Comparison of ENCODE assay signal across 9 cellular contexts in genomic region chr1:76153856-76154212, GRCh38.
A peak's percentile ranks its signal among the peaks of the same experiment; 100 is the strongest.
DNase-seq lines count a peak whose midpoint lies in the region; ATAC-seq lines count a peak whose summit lies in the region.
"Had no signal": no experiment of that assay in that cellular context is flagged by ENCODE, and none has a peak within 500 bp of the region (broad histone marks: within the 10 kb centered on the region; RNA-seq: fewer than 3 reads in every experiment).

No MANE protein-coding gene starts in this region.

- no peaks in the 10 kb centered on the region for H3K9me3 ChIP-seq in skeletal muscle satellite cell (replicated peaks; ENCODE audit: low read length)
- no peaks in the 10 kb centered on the region for H3K9me3 ChIP-seq in SJCRH30 (replicated peaks)
- H3K9me3 ChIP-seq: vagina had no signal

- H3K27me3 ChIP-seq in skeletal muscle satellite cell (ENCODE audit: control insufficient read depth, insufficient read depth, low read length) (peaks cover 12% of the 10 kb centered on the region), SJCRH30 (no peaks in the 10 kb centered on the region)
- H3K27me3 ChIP-seq: vagina had no signal

- no peaks in the 10 kb centered on the region for H3K27me3 Mint-ChIP-seq in activated T-cell treated with anti-CD3 and anti-CD28 coated beads, Interleukin-2, amount 50 U/mL, for 72 hours (ENCODE audit: low read depth)
- peaks cover 2% of the 10 kb centered on the region for H3K27me3 Mint-ChIP-seq in central memory CD8-positive, alpha-beta T cell

- H3K4me2 ChIP-seq in skeletal muscle satellite cell (ENCODE audit: low read length): peak overlapping the region; percentile 81

- no peaks in the 10 kb centered on the region for H3K9me3 Mint-ChIP-seq in activated T-cell treated with anti-CD3 and anti-CD28 coated beads, Interleukin-2, amount 50 U/mL, for 72 hours
- no peaks in the 10 kb centered on the region for H3K9me3 Mint-ChIP-seq in central memory CD8-positive, alpha-beta T cell

- H3K36me3 Mint-ChIP-seq in activated T-cell treated with anti-CD3 and anti-CD28 coated beads, Interleukin-2, amount 50 U/mL, for 72 hours (ENCODE audit: insufficient read depth in 2 of 2): no peaks in the 10 kb centered on the region
- no peaks in the 10 kb centered on the region for H3K36me3 Mint-ChIP-seq in central memory CD8-positive, alpha-beta T cell (ENCODE audit: insufficient read depth)

- H3K4me3 ChIP-seq in skeletal muscle satellite cell (ENCODE audit: low read length): no peak overlapping the region
- no peak overlapping the region for H3K4me3 ChIP-seq in SJCRH30

- H3K9ac ChIP-seq in skeletal muscle satellite cell (ENCODE audit: low read depth, low read length): no peak overlapping the region

- no peak overlapping the region for H3K4me3 Mint-ChIP-seq in activated T-cell treated with anti-CD3 and anti-CD28 coated beads, Interleukin-2, amount 50 U/mL, for 72 hours
- peak overlapping the region; percentile 79 for H3K4me3 Mint-ChIP-seq in central memory CD8-positive, alpha-beta T cell

- no peak overlapping the region for H3K27ac ChIP-seq in SJCRH30
- H3K27ac ChIP-seq: vagina had no signal

- no peak for DNase-seq in activated T-cell treated with anti-CD3 and anti-CD28 coated beads, Interleukin-2, amount 50 U/mL, for 72 hours
- no peak for DNase-seq in activated T-cell treated with anti-CD3 and anti-CD28 coated beads, Interleukin-2, amount 50 U/mL, for 48 hours
- no peak for DNase-seq in central memory CD8-positive, alpha-beta T cell (ENCODE audit: low spot score in 2 of 2)
- DNase-seq in activated effector memory CD4-positive, alpha-beta T cell treated with anti-CD3 and anti-CD28 coated beads, Interleukin-2, amount 50 U/mL, for 16 hours: no peak
- no peak for DNase-seq in activated naive CD4-positive, alpha-beta T cell (lab: John Stamatoyannopoulos, UW)
- no peak for DNase-seq in SJCRH30

- ATAC-seq in activated T-cell treated with anti-CD3 and anti-CD28 coated beads, Interleukin-2, amount 50 U/mL, for 72 hours (replicated peaks in 1 of 2): no peak
- peak; percentile 2 for ATAC-seq in HG03432 (IDR thresholded peaks at IDR 0.05; ENCODE audit: unreplicated experiment)
- no peak for ATAC-seq in central memory CD8-positive, alpha-beta T cell (replicated peaks; ENCODE audit: extremely low read depth, poor library complexity, severe bottlenecking)

- H3K4me1 Mint-ChIP-seq in activated T-cell treated with anti-CD3 and anti-CD28 coated beads, Interleukin-2, amount 50 U/mL, for 72 hours (ENCODE audit: low read depth): peaks cover 15% of the 10 kb centered on the region
- peaks cover 11% of the 10 kb centered on the region for H3K4me1 Mint-ChIP-seq in central memory CD8-positive, alpha-beta T cell

- H3K27ac Mint-ChIP-seq in activated T-cell treated with anti-CD3 and anti-CD28 coated beads, Interleukin-2, amount 50 U/mL, for 72 hours: peak overlapping the region; percentile 76
- H3K27ac Mint-ChIP-seq in central memory CD8-positive, alpha-beta T cell (ENCODE audit: low read depth): no peak overlapping the region

- peaks cover 5% of the 10 kb centered on the region for H3K4me1 ChIP-seq in skeletal muscle satellite cell (ENCODE audit: control insufficient read depth, insufficient read depth, low read length)
- no peaks in the 10 kb centered on the region for H3K4me1 ChIP-seq in SJCRH30
- H3K4me1 ChIP-seq: vagina had no signal

- no peaks in the 10 kb centered on the region for H3K36me3 ChIP-seq in skeletal muscle satellite cell (ENCODE audit: insufficient read depth, low read length)
- no peaks in the 10 kb centered on the region for H3K36me3 ChIP-seq in SJCRH30
- H3K36me3 ChIP-seq: vagina had no signal
